15 cellular contexts compared by ENCODE assay signal in the genomic region with DNA sequence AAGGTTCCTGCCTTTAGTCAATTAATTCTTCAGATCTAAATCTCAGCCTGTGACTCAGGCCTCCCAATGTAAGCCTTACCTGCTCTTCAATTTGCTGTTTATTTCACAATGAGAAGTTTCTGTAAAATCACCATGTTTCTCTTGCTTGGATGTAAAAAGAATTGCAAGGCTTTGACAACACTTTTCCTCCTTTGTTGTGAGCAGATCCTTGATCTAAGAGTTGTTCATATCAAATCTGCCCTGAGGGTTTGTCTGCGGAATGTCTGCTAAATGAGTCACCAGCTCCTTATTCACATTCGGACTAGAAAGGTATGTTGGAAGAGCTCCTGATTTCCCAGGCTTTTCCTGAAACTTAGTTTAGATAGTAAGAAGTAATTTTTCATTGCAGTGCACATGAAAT.
DNase-seq lines count a peak whose midpoint lies in the region; ATAC-seq, FAIRE-seq and TF ChIP-seq lines count a peak whose summit lies in the region.
"Had no signal": no experiment of that assay in that cellular context is flagged by ENCODE, and none has a peak within 500 bp of the region (broad histone marks: within the 10 kb centered on the region; RNA-seq: fewer than 3 reads in every experiment).

No MANE protein-coding gene starts in this region.

- DNase-seq in A549 (ENCODE audit: low read depth in 1 of 2, low spot score in 1 of 2) (peak; percentile 18 to 78), HT1080 (ENCODE audit: low read depth) (peak; percentile 90), astrocyte (ENCODE audit: low read depth) (peak; percentile 96), iPS DF 19.7 (ENCODE audit: low read depth, low spot score) (peak; percentile 78), NCI-H524 (lab: John Stamatoyannopoulos, UW) (no peak)
- DNase-seq: 8988T, anterior cingulate cortex, NCI-H345, testis had no signal

- H3K4me2 ChIP-seq in A549 (peak overlapping the region; percentile 66), astrocyte (ENCODE audit: low read length) (peak overlapping the region; percentile 56)

- H3K27me3 Mint-ChIP-seq in astrocyte (ENCODE audit: low read depth, unreplicated experiment): no peaks in the 10 kb centered on the region
- peaks cover 17% of the 10 kb centered on the region for H3K27me3 Mint-ChIP-seq in stimulated activated memory B cell treated with anti-CD40 and anti-IgM and Interleukin-4, amounts not matched to agents 10 μg/mL and 1 μg/mL and 100 μg/mL, for 72 hours

- no peaks in the 10 kb centered on the region for H3K9me3 Mint-ChIP-seq in astrocyte (ENCODE audit: unreplicated experiment)
- no peaks in the 10 kb centered on the region for H3K9me3 Mint-ChIP-seq in stimulated activated memory B cell treated with anti-CD40 and anti-IgM and Interleukin-4, amounts not matched to agents 10 μg/mL and 1 μg/mL and 100 μg/mL, for 72 hours
- H3K9me3 Mint-ChIP-seq: neural crest cell had no signal

- H3K4me1 Mint-ChIP-seq in astrocyte (ENCODE audit: low read depth, unreplicated experiment): peaks cover 33% of the 10 kb centered on the region
- H3K4me1 Mint-ChIP-seq in stimulated activated memory B cell treated with anti-CD40 and anti-IgM and Interleukin-4, amounts not matched to agents 10 μg/mL and 1 μg/mL and 100 μg/mL, for 72 hours: no peaks in the 10 kb centered on the region

- no peaks in the 10 kb centered on the region for H3K27me3 ChIP-seq in astrocyte (ENCODE audit: insufficient read depth, low read length)
- H3K27me3 ChIP-seq: testis had no signal

- peak overlapping the region; percentile 70 for H3K4me3 Mint-ChIP-seq in astrocyte (ENCODE audit: unreplicated experiment)
- H3K4me3 Mint-ChIP-seq in stimulated activated memory B cell treated with anti-CD40 and anti-IgM and Interleukin-4, amounts not matched to agents 10 μg/mL and 1 μg/mL and 100 μg/mL, for 72 hours: no peak overlapping the region
- H3K4me3 Mint-ChIP-seq: neural crest cell had no signal

- CTCF ChIA-PET in A549 (lab: Yijun Ruan, JAX): no interaction called here

- H3K9me3 ChIP-seq in A549: no peaks in the 10 kb centered on the region
- H3K9me3 ChIP-seq in astrocyte (ENCODE audit: insufficient read depth, low read depth, low read length): no peaks in the 10 kb centered on the region
- H3K9me3 ChIP-seq: testis had no signal

- H3K79me2 ChIP-seq in astrocyte (ENCODE audit: insufficient read depth, low read length): no peaks in the 10 kb centered on the region

- peak; percentile 36 to 42; a peak in 1 of 5 replicates for TF ChIP-seq EP300 in A549 (IDR thresholded peaks at IDR 0.05)

- no peaks in the 10 kb centered on the region for H4K20me1 ChIP-seq in astrocyte (ENCODE audit: insufficient read depth, low read length)

- peak overlapping the region; percentile 97 for H3K27ac Mint-ChIP-seq in astrocyte (ENCODE audit: unreplicated experiment)
- no peak overlapping the region for H3K27ac Mint-ChIP-seq in stimulated activated memory B cell treated with anti-CD40 and anti-IgM and Interleukin-4, amounts not matched to agents 10 μg/mL and 1 μg/mL and 100 μg/mL, for 72 hours

- H3K36me3 ChIP-seq in astrocyte (ENCODE audit: insufficient read depth, low read length): no peaks in the 10 kb centered on the region

- no peak overlapping the region for H2AFZ ChIP-seq in astrocyte (ENCODE audit: low read depth, low read length)

- TF ChIP-seq POLR2A in A549 (IDR thresholded peaks at IDR 0.05; ENCODE audit: low read length): no peak

- H3K27ac ChIP-seq in A549 (peak overlapping the region; percentile 76 to 86), astrocyte (ENCODE audit: low read depth, low read length) (peak overlapping the region; percentile 81)
- H3K27ac ChIP-seq: testis had no signal

- TF ChIP-seq CTCF in A549 (IDR thresholded peaks at IDR 0.05): no peak
- no peak for TF ChIP-seq CTCF in astrocyte (IDR thresholded peaks at IDR 0.05; ENCODE audit: insufficient read depth, low read depth, low read length)

- TF ChIP-seq RAD21 in A549 (conservative IDR thresholded peaks at IDR 0.05 in 1 of 2, IDR thresholded peaks at IDR 0.05 in 1 of 2): peak in 1 of 2 experiments; percentile 27; a peak in 1 of 5 replicates

- ATAC-seq in A549 (peak; percentile 84 to 88; a peak in 5 of 6 replicates), GM21825 (IDR thresholded peaks at IDR 0.05; ENCODE audit: unreplicated experiment) (no peak), GM18502 (IDR thresholded peaks at IDR 0.05; ENCODE audit: poor library complexity, unreplicated experiment) (no peak)
- no peak for ATAC-seq in stimulated activated memory B cell treated with anti-CD40 and anti-IgM and Interleukin-4, amounts not matched to agents 10 μg/mL and 1 μg/mL and 100 μg/mL, for 72 hours
- ATAC-seq: K562 had no signal

- H3K4me3 ChIP-seq in A549 (no peak overlapping the region), astrocyte (ENCODE audit: insufficient read depth, low read depth, low read length) (peak overlapping the region; percentile 21)
- H3K4me3 ChIP-seq: K562, testis had no signal

- no peaks in the 10 kb centered on the region for H3K36me3 Mint-ChIP-seq in astrocyte (ENCODE audit: low read depth, unreplicated experiment)
- H3K36me3 Mint-ChIP-seq in stimulated activated memory B cell treated with anti-CD40 and anti-IgM and Interleukin-4, amounts not matched to agents 10 μg/mL and 1 μg/mL and 100 μg/mL, for 72 hours: no peaks in the 10 kb centered on the region

- peak overlapping the region; percentile 55 for H3K9ac ChIP-seq in astrocyte (ENCODE audit: low read length)

- WGBS in A549 (ENCODE audit: missing lambda C conversion rate): 0% methylated on average over 2 of the region's 2 CpGs

- POLR2A ChIA-PET in A549 (lab: Yijun Ruan, JAX): interaction anchor here (0.7 kb wide), 1 partner anchor 27 kb away, joined by 3 read pairs; no protein-coding TSS in a partner anchor

- H3K4me1 ChIP-seq in A549: peaks cover 20% of the 10 kb centered on the region
- peaks cover 28% of the 10 kb centered on the region for H3K4me1 ChIP-seq in astrocyte (ENCODE audit: insufficient read depth, low read length)
- H3K4me1 ChIP-seq: testis had no signal

- FAIRE-seq in A549 (lab: Jason Lieb, UNC): no peak
- peak; percentile 95 for FAIRE-seq in astrocyte (lab: Jason Lieb, UNC)
- FAIRE-seq: GM19239, K562 had no signal

TF ChIP-seq in A549, 52 proteins besides CTCF, POLR2A, EP300 and RAD21:
- TF ChIP-seq SMC3 (IDR thresholded peaks at IDR 0.05) (0 out of 3 replicates have a peak, but pooled peaks have one; percentile 25), NPAS2 (CRISPR knock-in tag; IDR thresholded peaks at IDR 0.05; ENCODE audit: borderline replicate concordance) (no peak), CEBPB (IDR thresholded peaks at IDR 0.05) (peak; percentile 29 to 47; a peak in 1 of 4 replicates), PHF8 (IDR thresholded peaks at IDR 0.05; ENCODE audit: borderline replicate concordance, low read depth) (no peak), NR3C1 (IDR thresholded peaks at IDR 0.05) (no peak), ZNF302 (CRISPR knock-in tag; IDR thresholded peaks at IDR 0.05) (no peak), HOXB13 (CRISPR knock-in tag; IDR thresholded peaks at IDR 0.05; ENCODE audit: low read depth) (no peak), CBX2 (IDR thresholded peaks at IDR 0.05; ENCODE audit: borderline replicate concordance, low read depth) (no peak), EHF (CRISPR knock-in tag; IDR thresholded peaks at IDR 0.05) (no peak), MYC (IDR thresholded peaks at IDR 0.05; ENCODE audit: borderline replicate concordance, low read length) (no peak), RARB (CRISPR knock-in tag; IDR thresholded peaks at IDR 0.05) (no peak), FOXS1 (CRISPR knock-in tag; IDR thresholded peaks at IDR 0.05) (no peak), GATA3 (IDR thresholded peaks at IDR 0.05; ENCODE audit: borderline replicate concordance) (peak; percentile 61; the same call in 1 of the 2 replicates), HDAC2 (IDR thresholded peaks at IDR 0.05) (no peak), JUN (IDR thresholded peaks at IDR 0.05) (0 out of 5 replicates have a peak, but pooled peaks of 1 of the 2 experiments have one; percentile 25), JUNB (IDR thresholded peaks at IDR 0.05) (peak; percentile 83), RFX5 (IDR thresholded peaks at IDR 0.05) (no peak), TP53 (CRISPR knock-in tag; IDR thresholded peaks at IDR 0.05) (no peak), CHD2 (IDR thresholded peaks at IDR 0.05; ENCODE audit: low read length, partially characterized antibody) (no peak), FOSL2 (IDR thresholded peaks at IDR 0.05) (peak; percentile 47; the same call in 1 of the 2 replicates), FOSL2 (CRISPR knock-in tag; IDR thresholded peaks at IDR 0.05) (peak; percentile 72)
- TF ChIP-seq, protein P1, sequence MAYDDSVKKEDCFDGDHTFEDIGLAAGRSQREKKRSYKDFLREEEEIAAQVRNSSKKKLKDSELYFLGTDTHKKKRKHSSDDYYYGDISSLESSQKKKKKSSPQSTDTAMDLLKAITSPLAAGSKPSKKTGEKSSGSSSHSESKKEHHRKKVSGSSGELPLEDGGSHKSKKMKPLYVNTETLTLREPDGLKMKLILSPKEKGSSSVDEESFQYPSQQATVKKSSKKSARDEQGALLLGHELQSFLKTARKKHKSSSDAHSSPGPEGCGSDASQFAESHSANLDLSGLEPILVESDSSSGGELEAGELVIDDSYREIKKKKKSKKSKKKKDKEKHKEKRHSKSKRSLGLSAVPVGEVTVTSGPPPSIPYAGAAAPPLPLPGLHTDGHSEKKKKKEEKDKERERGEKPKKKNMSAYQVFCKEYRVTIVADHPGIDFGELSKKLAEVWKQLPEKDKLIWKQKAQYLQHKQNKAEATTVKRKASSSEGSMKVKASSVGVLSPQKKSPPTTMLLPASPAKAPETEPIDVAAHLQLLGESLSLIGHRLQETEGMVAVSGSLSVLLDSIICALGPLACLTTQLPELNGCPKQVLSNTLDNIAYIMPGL (CRISPR knock-in tag; IDR thresholded peaks at IDR 0.05; ENCODE audit: borderline replicate concordance): no peak
- TF ChIP-seq, protein P2, sequence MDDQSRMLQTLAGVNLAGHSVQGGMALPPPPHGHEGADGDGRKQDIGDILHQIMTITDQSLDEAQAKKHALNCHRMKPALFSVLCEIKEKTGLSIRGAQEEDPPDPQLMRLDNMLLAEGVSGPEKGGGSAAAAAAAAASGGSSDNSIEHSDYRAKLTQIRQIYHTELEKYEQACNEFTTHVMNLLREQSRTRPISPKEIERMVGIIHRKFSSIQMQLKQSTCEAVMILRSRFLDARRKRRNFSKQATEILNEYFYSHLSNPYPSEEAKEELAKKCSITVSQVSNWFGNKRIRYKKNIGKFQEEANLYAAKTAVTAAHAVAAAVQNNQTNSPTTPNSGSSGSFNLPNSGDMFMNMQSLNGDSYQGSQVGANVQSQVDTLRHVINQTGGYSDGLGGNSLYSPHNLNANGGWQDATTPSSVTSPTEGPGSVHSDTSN (IDR thresholded peaks at IDR 0.05): no peak
- TF ChIP-seq, protein P3, sequence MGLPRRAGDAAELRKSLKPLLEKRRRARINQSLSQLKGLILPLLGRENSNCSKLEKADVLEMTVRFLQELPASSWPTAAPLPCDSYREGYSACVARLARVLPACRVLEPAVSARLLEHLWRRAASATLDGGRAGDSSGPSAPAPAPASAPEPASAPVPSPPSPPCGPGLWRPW (IDR thresholded peaks at IDR 0.05): no peak
TF ChIP-seq in A549: peak in this region for 6.

Comparison
In these comparisons a context has a peak if more than half of its experiments do, and no peak if none do; other contexts are left out.
1. ATAC-seq: peak in A549 (2 of 2); none in stimulated activated memory B cell treated with anti-CD40 and anti-IgM and Interleukin-4, amounts not matched to agents 10 μg/mL and 1 μg/mL and 100 μg/mL, for 72 hours (single experiment), GM21825 (single experiment) and GM18502 (single experiment).
2. DNase-seq: peak in A549 (2 of 2), HT1080 (single experiment), astrocyte (single experiment) and iPS DF 19.7 (single experiment); none in NCI-H524 (0 of 2).